In genomic region chr20:57352305-57352704, GRCh38 we compare ENCODE assay signal across 8 cellular contexts. TPM values are rescaled to one million over a fixed set of nuclear protein-coding genes. Genes with fewer than 3 reads are reported as not detected.
A peak's percentile ranks its signal among the peaks of the same experiment; 100 is the strongest.
DNase-seq lines count a peak whose midpoint lies in the region; ATAC-seq and TF ChIP-seq lines count a peak whose summit lies in the region.

No MANE protein-coding gene starts in this region.

- peaks cover 38% of the 10 kb centered on the region for H3K4me1 Mint-ChIP-seq in activated T-cell treated with anti-CD3 and anti-CD28 coated beads, Interleukin-2, amount 50 U/mL, for 24 hours (ENCODE audit: low read depth)
- peaks cover 20% of the 10 kb centered on the region for H3K4me1 Mint-ChIP-seq in activated CD4-positive, alpha-beta memory T cell treated with anti-CD3 and anti-CD28 coated beads, Interleukin-2, amount 10 ng/mL, durations not matched to agents 7 days and 5 days
- H3K4me1 Mint-ChIP-seq in stimulated activated memory B cell treated with anti-CD40 and anti-IgM and Interleukin-4, amounts not matched to agents 10 μg/mL and 1 μg/mL and 100 μg/mL, for 72 hours, result peaks cover 19% of the 10 kb centered on the region

- H3K36me3 Mint-ChIP-seq in activated T-cell treated with anti-CD3 and anti-CD28 coated beads, Interleukin-2, amount 50 U/mL, for 24 hours (ENCODE audit: low read depth), result peaks cover 39% of the 10 kb centered on the region
- peaks cover 35% of the 10 kb centered on the region for H3K36me3 Mint-ChIP-seq in activated CD4-positive, alpha-beta memory T cell treated with anti-CD3 and anti-CD28 coated beads, Interleukin-2, amount 10 ng/mL, durations not matched to agents 7 days and 5 days (ENCODE audit: low read depth)
- H3K36me3 Mint-ChIP-seq in stimulated activated memory B cell treated with anti-CD40 and anti-IgM and Interleukin-4, amounts not matched to agents 10 μg/mL and 1 μg/mL and 100 μg/mL, for 72 hours, result peaks cover 7% of the 10 kb centered on the region

- DNase-seq in activated T-cell treated with anti-CD3 and anti-CD28 coated beads, Interleukin-2, amount 50 U/mL, for 24 hours, result no peak
- DNase-seq in activated T-cell treated with anti-CD3 and anti-CD28 coated beads for 4 hours (no peak), foreskin fibroblast (no peak), NCI-H2029 (lab: John Stamatoyannopoulos, UW) (no peak), Kasumi-1 (lab: John Stamatoyannopoulos, UW) (no peak), lower leg skin (ENCODE audit: low spot score in 2 of 2) (no peak)
- no peak for DNase-seq in activated CD4-positive, alpha-beta memory T cell treated with anti-CD3 and anti-CD28 coated beads, Interleukin-2, amount 10 ng/mL, durations not matched to agents 7 days and 5 days

- no peaks in the 10 kb centered on the region for H3K9me3 Mint-ChIP-seq in activated T-cell treated with anti-CD3 and anti-CD28 coated beads, Interleukin-2, amount 50 U/mL, for 24 hours
- no peaks in the 10 kb centered on the region for H3K9me3 Mint-ChIP-seq in activated CD4-positive, alpha-beta memory T cell treated with anti-CD3 and anti-CD28 coated beads, Interleukin-2, amount 10 ng/mL, durations not matched to agents 7 days and 5 days
- no peaks in the 10 kb centered on the region for H3K9me3 Mint-ChIP-seq in stimulated activated memory B cell treated with anti-CD40 and anti-IgM and Interleukin-4, amounts not matched to agents 10 μg/mL and 1 μg/mL and 100 μg/mL, for 72 hours

- H3K4me3 ChIP-seq in foreskin fibroblast (ENCODE audit: low read depth in 1 of 2, low read length in 2 of 2) (peak overlapping the region; percentile 68 to 99), lower leg skin (ENCODE audit: low read depth, poor library complexity, severe bottlenecking) (no peak overlapping the region)

- H3K27ac Mint-ChIP-seq in activated T-cell treated with anti-CD3 and anti-CD28 coated beads, Interleukin-2, amount 50 U/mL, for 24 hours, result peak overlapping the region; percentile 94
- H3K27ac Mint-ChIP-seq in activated CD4-positive, alpha-beta memory T cell treated with anti-CD3 and anti-CD28 coated beads, Interleukin-2, amount 10 ng/mL, durations not matched to agents 7 days and 5 days, result peak overlapping the region; percentile 65
- no peak overlapping the region for H3K27ac Mint-ChIP-seq in stimulated activated memory B cell treated with anti-CD40 and anti-IgM and Interleukin-4, amounts not matched to agents 10 μg/mL and 1 μg/mL and 100 μg/mL, for 72 hours

- TF ChIP-seq POLR2A in lower leg skin (IDR thresholded peaks at IDR 0.05), result no peak

- POLR2A ChIA-PET in activated CD4-positive, alpha-beta memory T cell treated with anti-CD3 and anti-CD28 coated beads, Interleukin-2, amount 10 ng/mL, durations not matched to agents 7 days and 5 days (lab: Charles Lee), result interaction anchor here (1.2 to 2.4 kb wide), 2 partner anchors 23 to 39 kb away, joined by 7 to 20 read pairs; partner anchors contain the start of gene RBM38

- CTCF ChIA-PET in activated CD4-positive, alpha-beta memory T cell treated with anti-CD3 and anti-CD28 coated beads, Interleukin-2, amount 10 ng/mL, durations not matched to agents 7 days and 5 days (lab: Charles Lee), result interaction anchor here (0.8 kb wide), 1 partner anchor 27 kb away, joined by 3 read pairs; no protein-coding TSS in a partner anchor

- 55 to 64% methylated on average over 6 of the region's 6 CpGs for WGBS in lower leg skin, 2 donors

- no peak for ATAC-seq in stimulated activated memory B cell treated with anti-CD40 and anti-IgM and Interleukin-4, amounts not matched to agents 10 μg/mL and 1 μg/mL and 100 μg/mL, for 72 hours

- TF ChIP-seq CTCF in foreskin fibroblast (IDR thresholded peaks at IDR 0.05; ENCODE audit: low read depth, low read length) (no peak), lower leg skin (IDR thresholded peaks at IDR 0.05) (no peak)

- H3K27me3 Mint-ChIP-seq in activated T-cell treated with anti-CD3 and anti-CD28 coated beads, Interleukin-2, amount 50 U/mL, for 24 hours, result no peaks in the 10 kb centered on the region
- H3K27me3 Mint-ChIP-seq in activated CD4-positive, alpha-beta memory T cell treated with anti-CD3 and anti-CD28 coated beads, Interleukin-2, amount 10 ng/mL, durations not matched to agents 7 days and 5 days, result peaks cover 6% of the 10 kb centered on the region
- H3K27me3 Mint-ChIP-seq in stimulated activated memory B cell treated with anti-CD40 and anti-IgM and Interleukin-4, amounts not matched to agents 10 μg/mL and 1 μg/mL and 100 μg/mL, for 72 hours, result peaks cover 8% of the 10 kb centered on the region

- intact Hi-C loops in lower leg skin (cut with DNase I; ENCODE audit: low total_unique reads), result no loop called here

- H3K4me3 Mint-ChIP-seq in activated T-cell treated with anti-CD3 and anti-CD28 coated beads, Interleukin-2, amount 50 U/mL, for 24 hours, result peak overlapping the region; percentile 93
- H3K4me3 Mint-ChIP-seq in activated CD4-positive, alpha-beta memory T cell treated with anti-CD3 and anti-CD28 coated beads, Interleukin-2, amount 10 ng/mL, durations not matched to agents 7 days and 5 days, result peak overlapping the region; percentile 89
- peak overlapping the region; percentile 83 for H3K4me3 Mint-ChIP-seq in stimulated activated memory B cell treated with anti-CD40 and anti-IgM and Interleukin-4, amounts not matched to agents 10 μg/mL and 1 μg/mL and 100 μg/mL, for 72 hours

RNA-seq across cellular contexts. Expression of gene RAE1, which starts 1.2 kb away (rescaled TPM):
- total RNA-seq in activated CD4-positive, alpha-beta memory T cell treated with anti-CD3 and anti-CD28 coated beads, Interleukin-2, amount 10 ng/mL, durations not matched to agents 7 days and 5 days, result 10 to 100 TPM; 33.8 to 35.3 TPM
- 10 to 100 TPM; 30.5 to 45.7 (median 34.5) TPM for total RNA-seq in lower leg skin

RNA-seq across cellular contexts. Expression of gene SPO11, which starts 22.7 kb away (rescaled TPM):
- total RNA-seq in activated CD4-positive, alpha-beta memory T cell treated with anti-CD3 and anti-CD28 coated beads, Interleukin-2, amount 10 ng/mL, durations not matched to agents 7 days and 5 days, result not detected
- total RNA-seq in lower leg skin, result not detected

RNA-seq across cellular contexts. Expression of gene RBM38, which starts 38.9 kb away (rescaled TPM):
- total RNA-seq in activated CD4-positive, alpha-beta memory T cell treated with anti-CD3 and anti-CD28 coated beads, Interleukin-2, amount 10 ng/mL, durations not matched to agents 7 days and 5 days, result 100 to 1,000 TPM; 116 to 119 TPM
- total RNA-seq in lower leg skin, result 10 to 100 TPM in 2 of 4 donors, 1 to 10 TPM in 2; 6.2 to 13.3 (median 11.2) TPM

Comparison
In these comparisons a context has a peak if more than half of its experiments do, and no peak if none do; other contexts are left out.
1. RNA of gene RBM38, which starts 38.9 kb away (total RNA-seq): 116 to 119 TPM in activated CD4-positive, alpha-beta memory T cell treated with anti-CD3 and anti-CD28 coated beads, Interleukin-2, amount 10 ng/mL, durations not matched to agents 7 days and 5 days; 6.2 to 13.3 TPM in lower leg skin; every median in the first group is over 4 times any median in the second.
2. Peak in every context shown above with its lines, with median percentiles within 50 percentile points of each other: H3K4me3 Mint-ChIP-seq.